ENCODE assay signal across 3 cellular contexts in the genomic region with DNA sequence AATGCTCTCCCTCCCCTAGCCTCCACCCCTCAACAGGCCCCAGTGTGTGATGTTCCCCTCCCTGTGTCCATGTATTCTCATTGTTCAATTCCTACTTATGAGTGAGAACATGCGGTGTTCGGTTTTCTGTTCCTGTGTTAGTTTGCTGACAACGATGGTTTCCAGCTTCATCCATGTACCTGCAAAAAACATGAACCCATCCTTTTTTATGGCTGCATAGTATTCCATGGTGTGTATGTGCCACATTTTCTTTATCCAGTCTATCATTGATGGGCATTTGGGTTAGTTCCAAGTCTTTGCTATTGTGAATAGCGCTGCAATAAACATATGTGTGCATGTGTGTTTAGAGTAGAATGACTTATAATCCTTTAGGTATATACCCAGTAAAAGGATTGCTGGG. TPM values are rescaled to one million over a fixed set of nuclear protein-coding genes. Genes with fewer than 3 reads are reported as not detected.
"Had no signal": no experiment of that assay in that cellular context is flagged by ENCODE, and none has a peak within 500 bp of the region (broad histone marks: within the 10 kb centered on the region; RNA-seq: fewer than 3 reads in every experiment).

No MANE protein-coding gene starts in this region.

RNA-seq across cellular contexts. Expression of a gene that starts 20.5 kb away (rescaled TPM):
- total RNA-seq: HepG2, HT-29, HT1080 had no signal
- polyA plus RNA-seq: HepG2 had no signal
